ENCODE assay signal across 9 cellular contexts in the genomic region with DNA sequence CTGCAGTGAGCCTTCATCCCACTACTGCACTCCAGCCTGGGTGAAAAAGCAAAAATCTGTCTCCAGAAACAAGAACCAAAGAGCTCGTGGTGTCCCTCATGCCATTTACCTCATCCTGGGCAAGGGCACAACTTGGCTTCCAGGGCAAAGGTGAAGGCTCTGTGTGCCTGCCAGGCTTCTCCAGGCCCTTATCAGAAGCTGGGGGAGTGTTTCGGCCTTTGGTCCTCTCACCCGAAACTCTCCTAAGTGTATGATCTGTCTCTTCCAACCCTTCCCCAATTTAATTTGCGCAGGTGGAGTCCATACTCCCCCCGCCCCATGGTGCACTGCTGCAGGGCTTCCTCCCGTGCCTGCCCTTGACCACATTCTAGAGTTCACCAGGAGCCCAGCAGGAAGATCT. TPM values are rescaled to one million over a fixed set of nuclear protein-coding genes. Genes with fewer than 3 reads are reported as not detected.
DNase-seq lines count a peak whose midpoint lies in the region; ATAC-seq and TF ChIP-seq lines count a peak whose summit lies in the region.
"Had no signal": no experiment of that assay in that cellular context is flagged by ENCODE, and none has a peak within 500 bp of the region (broad histone marks: within the 10 kb centered on the region; RNA-seq: fewer than 3 reads in every experiment).

No MANE protein-coding gene starts in this region.

- CTCF ChIA-PET in activated naive CD4-positive, alpha-beta T cell treated with anti-CD3 and anti-CD28 coated beads, Interleukin-2, amount 10 ng/mL, durations not matched to agents 7 days and 5 days (lab: Charles Lee): interaction anchor here (0.8 to 0.9 kb wide), 2 partner anchors 203 to 253 kb away, joined by 3 read pairs; a partner anchor contains a TSS

- H3K4me3 ChIP-seq in heart right ventricle: peak overlapping the region in 8 of 10 donors; percentile 62 to 99 (median 91)
- peak overlapping the region; percentile 97 for H3K4me3 ChIP-seq in suprapubic skin

- no peak for TF ChIP-seq POLR2A in suprapubic skin (IDR thresholded peaks at IDR 0.05)

- WGBS in heart right ventricle, 2 donors: 58 to 70% methylated on average over 6 of the region's 6 CpGs
- WGBS in suprapubic skin: 83% methylated on average over 6 of the region's 6 CpGs

- TF ChIP-seq EP300 in suprapubic skin (IDR thresholded peaks at IDR 0.05): no peak

- H3K4me1 ChIP-seq in heart right ventricle: peaks cover 21 to 57% (median 42%) of the 10 kb centered on the region in 9 donors
- H3K4me1 ChIP-seq in suprapubic skin: peaks cover 37% of the 10 kb centered on the region

- peak overlapping the region; percentile 21 for H3K27ac Mint-ChIP-seq in activated naive CD4-positive, alpha-beta T cell treated with anti-CD3 and anti-CD28 coated beads, Interleukin-2, amount 10 ng/mL, durations not matched to agents 7 days and 5 days

- peaks cover 39% of the 10 kb centered on the region for H3K36me3 Mint-ChIP-seq in activated naive CD4-positive, alpha-beta T cell treated with anti-CD3 and anti-CD28 coated beads, Interleukin-2, amount 10 ng/mL, durations not matched to agents 7 days and 5 days

- no peaks in the 10 kb centered on the region for H3K27me3 Mint-ChIP-seq in activated naive CD4-positive, alpha-beta T cell treated with anti-CD3 and anti-CD28 coated beads, Interleukin-2, amount 10 ng/mL, durations not matched to agents 7 days and 5 days

- DNase-seq in activated naive CD4-positive, alpha-beta T cell treated with anti-CD3 and anti-CD28 coated beads, Interleukin-2, amount 10 ng/mL, durations not matched to agents 7 days and 5 days: no peak
- DNase-seq in activated naive CD4-positive, alpha-beta T cell (lab: John Stamatoyannopoulos, UW): no peak
- DNase-seq in heart right ventricle (no peak), suprapubic skin (ENCODE audit: low spot score in 2 of 2) (no peak), GOT3 (lab: John Stamatoyannopoulos, UW) (no peak)
- DNase-seq: NCI-H2081 had no signal

- H3K27me3 ChIP-seq in heart right ventricle (no peaks in the 10 kb centered on the region), suprapubic skin (no peaks in the 10 kb centered on the region)

- no peak for TF ChIP-seq CTCF in heart right ventricle (IDR thresholded peaks at IDR 0.05)
- no peak for TF ChIP-seq CTCF in suprapubic skin (IDR thresholded peaks at IDR 0.05)

- H3K9me3 ChIP-seq in heart right ventricle (no peaks in the 10 kb centered on the region), suprapubic skin (no peaks in the 10 kb centered on the region)

- peak overlapping the region; percentile 39 to 99 (median 95) for H3K27ac ChIP-seq in heart right ventricle
- H3K27ac ChIP-seq in suprapubic skin: no peak overlapping the region

- peaks cover 54% of the 10 kb centered on the region for H3K4me1 Mint-ChIP-seq in activated naive CD4-positive, alpha-beta T cell treated with anti-CD3 and anti-CD28 coated beads, Interleukin-2, amount 10 ng/mL, durations not matched to agents 7 days and 5 days

- H3K9me3 Mint-ChIP-seq in activated naive CD4-positive, alpha-beta T cell treated with anti-CD3 and anti-CD28 coated beads, Interleukin-2, amount 10 ng/mL, durations not matched to agents 7 days and 5 days: no peaks in the 10 kb centered on the region

- peak overlapping the region; percentile 98 for H3K4me3 Mint-ChIP-seq in activated naive CD4-positive, alpha-beta T cell treated with anti-CD3 and anti-CD28 coated beads, Interleukin-2, amount 10 ng/mL, durations not matched to agents 7 days and 5 days

- ATAC-seq in heart right ventricle (peak in 3 of 8 donors; percentile 13 to 33 (median 22)), GM21360 (IDR thresholded peaks at IDR 0.05; ENCODE audit: unreplicated experiment) (no peak)

- peaks cover 0 to 65% (median 21%) of the 10 kb centered on the region in 9 donors for H3K36me3 ChIP-seq in heart right ventricle
- peaks cover 30% of the 10 kb centered on the region for H3K36me3 ChIP-seq in suprapubic skin

- intact Hi-C loops in heart right ventricle (cut with DNase I): no loop called here

RNA-seq across cellular contexts. Expression of a gene that starts 1.1 kb away (rescaled TPM):
- total RNA-seq in heart right ventricle (100 to 1,000 TPM in 3 of 10 donors, 10 to 100 TPM in 7; 56.1 to 194 (median 81.5) TPM), suprapubic skin (10 to 100 TPM; 33.6 to 56.0 (median 42.3) TPM)
- polyA plus RNA-seq in heart right ventricle: 100 to 1,000 TPM in 1 of 2 donors, 10 to 100 TPM in 1; 25.1 to 145 TPM

RNA-seq across cellular contexts. Expression of a gene that starts 2.3 kb away (rescaled TPM):
- total RNA-seq in heart right ventricle: 100 to 1,000 TPM; 103 to 196 (median 111) TPM
- 100 to 1,000 TPM; 189 to 743 TPM for polyA plus RNA-seq in heart right ventricle
- 10 to 100 TPM; 34.4 to 69.0 (median 45.0) TPM for total RNA-seq in suprapubic skin

RNA-seq across cellular contexts. Expression of a gene that starts 11.1 kb away (rescaled TPM):
- total RNA-seq in heart right ventricle (1,000 to 10,000 TPM in 1 of 10 donors, 100 to 1,000 TPM in 5, 10 to 100 TPM in 4; 48.4 to 1,227 (median 105) TPM), suprapubic skin (10 to 100 TPM in 1 of 4 donors, 1 to 10 TPM in 3; 1.5 to 12.1 (median 4.6) TPM)
- polyA plus RNA-seq in heart right ventricle: 100 to 1,000 TPM; 176 to 435 TPM

RNA-seq across cellular contexts. Expression of a gene that starts 17.8 kb away (rescaled TPM):
- under 1 TPM in 3 of 10 donors, not detected in 7; 0.25 to 0.47 (median 0.47) TPM for total RNA-seq in heart right ventricle
- under 1 TPM; 0.15 to 0.59 TPM for polyA plus RNA-seq in heart right ventricle
- total RNA-seq in suprapubic skin: under 1 TPM in 1 of 4 donors, not detected in 3; 0.45 TPM
- total RNA-seq: dermis microvascular lymphatic vessel endothelial cell had no signal
- polyA plus RNA-seq: BJ had no signal

RNA-seq across cellular contexts. Expression of a gene that starts 24.6 kb away (rescaled TPM):
- total RNA-seq in heart right ventricle: 1 to 10 TPM in 6 of 10 donors, under 1 TPM in 4; 0.45 to 2.4 (median 1.1) TPM
- polyA plus RNA-seq in heart right ventricle: 1 to 10 TPM in 1 of 2 donors, under 1 TPM in 1; 0.07 to 2.8 TPM
- total RNA-seq in suprapubic skin: 1 to 10 TPM in 3 of 4 donors, not detected in 1; 1.4 to 2.2 (median 1.5) TPM
- total RNA-seq: dermis microvascular lymphatic vessel endothelial cell had no signal
